In genomic region chrX:104922206-104922621, GRCh38 we compare ENCODE assay signal across 8 cellular contexts.
DNase-seq lines count a peak whose midpoint lies in the region; ATAC-seq, FAIRE-seq and TF ChIP-seq lines count a peak whose summit lies in the region.

No MANE protein-coding gene starts in this region.

- H2AFZ ChIP-seq in endothelial cell of umbilical vein (ENCODE audit: low read depth, low read length), result no peak overlapping the region

- H3K4me3 Mint-ChIP-seq in Calu3 (ENCODE audit: low read depth, unreplicated experiment), result no peak overlapping the region
- H3K4me3 Mint-ChIP-seq in naive thymus-derived CD4-positive, alpha-beta T cell, result no peak overlapping the region

- H3K27ac ChIP-seq in endothelial cell of umbilical vein (ENCODE audit: insufficient read depth, low read depth, low read length), result no peak overlapping the region
- no peak overlapping the region for H3K27ac ChIP-seq in naive thymus-derived CD4-positive, alpha-beta T cell (ENCODE audit: low read depth, low read length)

- H3K79me2 ChIP-seq in endothelial cell of umbilical vein (ENCODE audit: control insufficient read depth, insufficient read depth, low read length), result no peaks in the 10 kb centered on the region

- H3K9me1 ChIP-seq in endothelial cell of umbilical vein (replicated peaks; ENCODE audit: control insufficient read depth, extremely low read depth, insufficient read depth, low read length), result no peaks in the 10 kb centered on the region

- H3K4me2 ChIP-seq in endothelial cell of umbilical vein (ENCODE audit: insufficient read depth, low read length), result no peak overlapping the region

- CTCF ChIA-PET in Calu3 (lab: Charles Lee) (interaction anchor here (0.7 to 1.7 kb wide), 5 partner anchors 9 to 491 kb away, joined by 3 to 9 read pairs (median 4); partner anchors contain the start of gene IL1RAPL2), endothelial cell of umbilical vein (lab: Charles Lee) (interaction anchor here (0.5 to 1.7 kb wide), 12 partner anchors 8 to 779 kb away, joined by 3 to 10 read pairs (median 4); no protein-coding TSS in a partner anchor)
- CTCF ChIA-PET in naive thymus-derived CD4-positive, alpha-beta T cell (lab: Charles Lee), result interaction anchor here (0.7 to 1.5 kb wide), 3 partner anchors 10 to 31 kb away, joined by 3 to 5 read pairs (median 3); no protein-coding TSS in a partner anchor

- no peaks in the 10 kb centered on the region for H3K36me3 ChIP-seq in endothelial cell of umbilical vein (ENCODE audit: control insufficient read depth in 2 of 2, extremely low read depth in 1 of 2, insufficient read depth in 2 of 2, low read length in 2 of 2)
- H3K36me3 ChIP-seq in naive thymus-derived CD4-positive, alpha-beta T cell (ENCODE audit: control insufficient read depth in 2 of 3, insufficient read depth in 3 of 3, low read length in 3 of 3), result no peaks in the 10 kb centered on the region

- dilution Hi-C loops in endothelial cell of umbilical vein (cut with MboI; ENCODE audit: extremely low pct_ligation_motif_present, low sequenced_read_pairs), result no loop called here

- POLR2A ChIA-PET in endothelial cell of umbilical vein (lab: Charles Lee), result no interaction called here
- POLR2A ChIA-PET in naive thymus-derived CD4-positive, alpha-beta T cell (lab: Charles Lee), result no interaction called here

- peak; percentile 97 for ATAC-seq in GM19467 (IDR thresholded peaks at IDR 0.05; ENCODE audit: unreplicated experiment)
- peak; percentile 96 for ATAC-seq in HG03520 (IDR thresholded peaks at IDR 0.05; ENCODE audit: unreplicated experiment)
- ATAC-seq in naive thymus-derived CD4-positive, alpha-beta T cell, result peak; percentile 100
- peak; percentile 97 for ATAC-seq in stimulated activated naive CD8-positive, alpha-beta T cell treated with anti-CD3 and anti-CD28 coated beads, Interleukin-15, Interleukin-2, amounts not matched to agents 100 U/mL and 50 U/mL, for 24 hours

- H3K9me3 Mint-ChIP-seq in Calu3 (ENCODE audit: low read depth, unreplicated experiment), result no peaks in the 10 kb centered on the region
- H3K9me3 Mint-ChIP-seq in naive thymus-derived CD4-positive, alpha-beta T cell, result no peaks in the 10 kb centered on the region

- H3K27ac Mint-ChIP-seq in Calu3 (ENCODE audit: unreplicated experiment), result no peak overlapping the region
- peak overlapping the region in 1 of 9 donors; percentile 52 for H3K27ac Mint-ChIP-seq in naive thymus-derived CD4-positive, alpha-beta T cell

- H3K4me1 Mint-ChIP-seq in Calu3 (ENCODE audit: low read depth, unreplicated experiment), result no peaks in the 10 kb centered on the region
- peaks cover 0 to 5% (median 2%) of the 10 kb centered on the region in 7 donors for H3K4me1 Mint-ChIP-seq in naive thymus-derived CD4-positive, alpha-beta T cell

- no peak for TF ChIP-seq POLR2A in endothelial cell of umbilical vein (IDR thresholded peaks at IDR 0.05; ENCODE audit: low read depth, low read length)

- no peaks in the 10 kb centered on the region for H3K27me3 Mint-ChIP-seq in Calu3 (ENCODE audit: unreplicated experiment)
- peaks cover 0 to 7% (median 0%) of the 10 kb centered on the region in 5 donors for H3K27me3 Mint-ChIP-seq in naive thymus-derived CD4-positive, alpha-beta T cell

- no peak overlapping the region for H3K9ac ChIP-seq in endothelial cell of umbilical vein (replicated peaks; ENCODE audit: extremely low read depth, insufficient read depth, low read length)

- H3K4me1 ChIP-seq in endothelial cell of umbilical vein (ENCODE audit: control insufficient read depth, extremely low read depth, insufficient read depth, low read length), result no peaks in the 10 kb centered on the region
- no peaks in the 10 kb centered on the region for H3K4me1 ChIP-seq in naive thymus-derived CD4-positive, alpha-beta T cell (ENCODE audit: control insufficient read depth in 2 of 2, insufficient read depth in 2 of 2, low read length in 2 of 2)

- FAIRE-seq in endothelial cell of umbilical vein (lab: Jason Lieb, UNC), result peak; percentile 93

- DNase-seq in Calu3, result peak; percentile 80
- DNase-seq in NCI-H526 (lab: John Stamatoyannopoulos, UW), result peak; percentile 74 to 79
- DNase-seq in activated CD4-positive, alpha-beta T cell treated with anti-CD3 and anti-CD28 coated beads, Interleukin-2, amount 50 U/mL, for 48 hours, result peak; percentile 57 to 65
- DNase-seq in endothelial cell of umbilical vein (ENCODE audit: low read depth, low spot score), result peak; percentile 53
- peak; percentile 17 to 72 (median 57) for DNase-seq in naive thymus-derived CD4-positive, alpha-beta T cell
- peak; percentile 62 for DNase-seq in stimulated activated naive CD8-positive, alpha-beta T cell treated with anti-CD3 and anti-CD28 coated beads, Interleukin-15, Interleukin-2, amounts not matched to agents 100 U/mL and 50 U/mL, for 24 hours

- no peaks in the 10 kb centered on the region for H4K20me1 ChIP-seq in endothelial cell of umbilical vein (replicated peaks; ENCODE audit: control insufficient read depth, extremely low read depth, insufficient read depth, low read length)

- no peaks in the 10 kb centered on the region for H3K9me3 ChIP-seq in endothelial cell of umbilical vein (replicated peaks; ENCODE audit: control insufficient read depth, insufficient read depth, low read length)
- no peaks in the 10 kb centered on the region for H3K9me3 ChIP-seq in naive thymus-derived CD4-positive, alpha-beta T cell (ENCODE audit: control insufficient read depth in 2 of 3, low read length in 3 of 3)

- no peaks in the 10 kb centered on the region for H3K27me3 ChIP-seq in endothelial cell of umbilical vein (ENCODE audit: control insufficient read depth in 2 of 2, insufficient read depth in 2 of 2, low read length in 2 of 2)
- H3K27me3 ChIP-seq in naive thymus-derived CD4-positive, alpha-beta T cell (ENCODE audit: control insufficient read depth in 2 of 2, insufficient read depth in 2 of 2, low read length in 2 of 2), result no peaks in the 10 kb centered on the region

- no peak overlapping the region for H3K4me3 ChIP-seq in endothelial cell of umbilical vein (replicated peaks in 1 of 3; ENCODE audit: insufficient read depth in 1 of 3, low read depth in 1 of 3, low read length in 3 of 3)
- H3K4me3 ChIP-seq in naive thymus-derived CD4-positive, alpha-beta T cell (ENCODE audit: low read length), result no peak overlapping the region

- intact Hi-C loops in Calu3 (cut with micrococcal nuclease; ENCODE audit: unreplicated experiment) (loop anchor here (1.0 to 2.0 kb wide), 2 partner anchors 254 to 355 kb away; partner anchors contain the start of gene IL1RAPL2), endothelial cell of umbilical vein (cut with micrococcal nuclease) (loop anchor here (2.0 kb wide), 2 partner anchors 269 to 611 kb away; no protein-coding TSS in a partner anchor)
- intact Hi-C loops in naive thymus-derived CD4-positive, alpha-beta T cell (cut with micrococcal nuclease), result loop anchor here in 1 of 2 donors (1.0 to 5.0 kb wide), 3 partner anchors 9 to 125 kb away; no protein-coding TSS in a partner anchor

- BruUV-seq in Calu3 (replicated peaks; lab: Mats Ljungman, UMichigan), result no TSS peak
- no TSS peak for BruUV-seq in endothelial cell of umbilical vein (replicated peaks; lab: Mats Ljungman, UMichigan)

- H3K36me3 Mint-ChIP-seq in Calu3 (ENCODE audit: insufficient read depth, unreplicated experiment), result no peaks in the 10 kb centered on the region
- no peaks in the 10 kb centered on the region for H3K36me3 Mint-ChIP-seq in naive thymus-derived CD4-positive, alpha-beta T cell

- TF ChIP-seq CTCF in Calu3 (IDR thresholded peaks at IDR 0.05; ENCODE audit: unreplicated experiment) (peak; percentile 94), endothelial cell of umbilical vein (IDR thresholded peaks at IDR 0.05; ENCODE audit: extremely low read depth in 1 of 2, insufficient read depth in 1 of 2, low read depth in 1 of 2, low read length in 2 of 2) (peak; percentile 83 to 89)

TF ChIP-seq in endothelial cell of umbilical vein, 7 proteins besides CTCF, POLR2A, EP300 and RAD21:
- TF ChIP-seq MYC (IDR thresholded peaks at IDR 0.05; ENCODE audit: low read depth, low read length) (no peak), MAX (IDR thresholded peaks at IDR 0.05; ENCODE audit: insufficient read depth, insufficient read length) (no peak), FOS (IDR thresholded peaks at IDR 0.05; ENCODE audit: borderline replicate concordance, insufficient read depth, low read length) (no peak), POLR2AphosphoS5 (IDR thresholded peaks at IDR 0.05; ENCODE audit: insufficient read depth, low read depth, low read length) (no peak), EZH2 (IDR thresholded peaks at IDR 0.05; ENCODE audit: borderline replicate concordance, low read depth, low read length, severe bottlenecking) (no peak)
TF ChIP-seq in endothelial cell of umbilical vein: peak in this region for 0.
